In genomic region chr2:31012384-31012783, GRCh38 we compare ENCODE assay signal across 21 cellular contexts.
"Had no signal": no experiment of that assay in that cellular context is flagged by ENCODE, and none has a peak within 500 bp of the region (broad histone marks: within the 10 kb centered on the region; RNA-seq: fewer than 3 reads in every experiment).

No MANE protein-coding gene starts in this region.

- H3K9me3 ChIP-seq: colonic mucosa, esophagus squamous epithelium, sigmoid colon, spleen, stomach, testis, upper lobe of left lung had no signal

- H3K27ac ChIP-seq: colonic mucosa, esophagus squamous epithelium, sigmoid colon, stomach, testis, upper lobe of left lung had no signal

- FAIRE-seq: endometrium, TTC549 had no signal

- H3K36me3 ChIP-seq: colonic mucosa, esophagus squamous epithelium, sigmoid colon, spleen, stomach, upper lobe of left lung had no signal

- H3K4me1 ChIP-seq: colonic mucosa, sigmoid colon, stomach, upper lobe of left lung had no signal

- H3K27me3 ChIP-seq: colonic mucosa, spleen, testis, upper lobe of left lung had no signal

- DNase-seq: activated B cell treated with CpG ODN at 0.5 μM for 24 hours; activated CD4-positive, alpha-beta T cell treated with anti-CD3 and anti-CD28 coated beads, Interleukin-2, amount 10 ng/mL, durations not matched to agents 7 days and 5 days; activated CD8-positive, alpha-beta memory T cell treated with anti-CD3 and anti-CD28 coated beads for 24 hours; activated gamma-delta T cell treated with Interleukin-2 at 50 U/mL for 16 hours; amniotic stem cell; central memory CD4-positive, alpha-beta T cell; colonic mucosa; esophagus squamous epithelium; hypothalamus; kidney glomerular epithelial cell; left ventricle myocardium superior; nephron progenitor cell; sigmoid colon; spleen; stimulated activated CD4-positive, alpha-beta T cell treated with anti-CD3 and anti-CD28 coated beads, Interleukin-1b, Interleukin-23, amount 100 ng/mL, for 48 hours; stomach; T-helper 2 cell; testis; upper lobe of left lung had no signal

- H3K4me3 ChIP-seq: colonic mucosa, esophagus squamous epithelium, sigmoid colon, spleen, stomach, testis, upper lobe of left lung had no signal

- ATAC-seq: left ventricle myocardium superior had no signal
